ENCODE assay signal across 1 cellular context in the genomic region with DNA sequence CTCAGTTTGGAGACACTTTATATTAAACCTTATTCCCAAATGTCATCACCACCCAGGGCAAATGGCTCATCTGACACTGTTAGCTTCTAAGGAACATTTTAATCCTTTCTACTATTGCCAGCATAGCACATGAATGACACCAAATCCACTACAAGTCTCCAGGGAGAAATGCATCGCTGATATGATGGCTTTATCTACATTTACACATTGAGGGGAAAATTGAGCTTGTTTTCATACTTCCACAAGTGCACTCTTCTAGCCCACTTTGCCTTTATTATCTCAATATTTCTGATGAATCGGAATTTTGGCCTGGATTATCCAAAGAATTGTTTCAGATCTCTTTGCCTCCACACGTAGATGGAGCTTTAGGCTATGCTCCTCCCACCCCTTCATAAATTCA.
TF ChIP-seq lines count a peak whose summit lies in the region.

No MANE protein-coding gene starts in this region.

TF ChIP-seq in IMR-90, 13 proteins besides CTCF, POLR2A, EP300 and RAD21 (continued from another document):
- TF ChIP-seq, protein P1, sequence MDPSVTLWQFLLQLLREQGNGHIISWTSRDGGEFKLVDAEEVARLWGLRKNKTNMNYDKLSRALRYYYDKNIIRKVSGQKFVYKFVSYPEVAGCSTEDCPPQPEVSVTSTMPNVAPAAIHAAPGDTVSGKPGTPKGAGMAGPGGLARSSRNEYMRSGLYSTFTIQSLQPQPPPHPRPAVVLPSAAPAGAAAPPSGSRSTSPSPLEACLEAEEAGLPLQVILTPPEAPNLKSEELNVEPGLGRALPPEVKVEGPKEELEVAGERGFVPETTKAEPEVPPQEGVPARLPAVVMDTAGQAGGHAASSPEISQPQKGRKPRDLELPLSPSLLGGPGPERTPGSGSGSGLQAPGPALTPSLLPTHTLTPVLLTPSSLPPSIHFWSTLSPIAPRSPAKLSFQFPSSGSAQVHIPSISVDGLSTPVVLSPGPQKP (IDR thresholded peaks at IDR 0.05; ENCODE audit: borderline replicate concordance, low read depth, low read length), result no peak
- no peak for TF ChIP-seq FOS (IDR thresholded peaks at IDR 0.05; ENCODE audit: low read depth, low read length)
- no peak for TF ChIP-seq RCOR1 (IDR thresholded peaks at IDR 0.05; ENCODE audit: insufficient replicate concordance, low read length)
- TF ChIP-seq, protein P2, sequence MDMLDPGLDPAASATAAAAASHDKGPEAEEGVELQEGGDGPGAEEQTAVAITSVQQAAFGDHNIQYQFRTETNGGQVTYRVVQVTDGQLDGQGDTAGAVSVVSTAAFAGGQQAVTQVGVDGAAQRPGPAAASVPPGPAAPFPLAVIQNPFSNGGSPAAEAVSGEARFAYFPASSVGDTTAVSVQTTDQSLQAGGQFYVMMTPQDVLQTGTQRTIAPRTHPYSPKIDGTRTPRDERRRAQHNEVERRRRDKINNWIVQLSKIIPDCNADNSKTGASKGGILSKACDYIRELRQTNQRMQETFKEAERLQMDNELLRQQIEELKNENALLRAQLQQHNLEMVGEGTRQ (IDR thresholded peaks at IDR 0.05; ENCODE audit: low read depth, low read length), result no peak
- TF ChIP-seq BHLHE40 (IDR thresholded peaks at IDR 0.05; ENCODE audit: low read depth, low read length), result no peak
- no peak for TF ChIP-seq RFX5 (IDR thresholded peaks at IDR 0.05; ENCODE audit: low read depth, low read length)
- no peak for TF ChIP-seq CEBPB (IDR thresholded peaks at IDR 0.05; ENCODE audit: low read depth, low read length)
- no peak for TF ChIP-seq MAZ (IDR thresholded peaks at IDR 0.05; ENCODE audit: borderline replicate concordance, low read depth, low read length)
- no peak for TF ChIP-seq CHD1 (IDR thresholded peaks at IDR 0.05; ENCODE audit: low read depth, low read length)
- no peak for TF ChIP-seq MAFK (IDR thresholded peaks at IDR 0.05; ENCODE audit: low read depth, low read length)
